Comparison of ENCODE assay signal across 15 cellular contexts in genomic region chr18:379665-380356, GRCh38.
DNase-seq lines count a peak whose midpoint lies in the region; TF ChIP-seq lines count a peak whose summit lies in the region.
"Had no signal": no experiment of that assay in that cellular context is flagged by ENCODE, and none has a peak within 500 bp of the region (broad histone marks: within the 10 kb centered on the region; RNA-seq: fewer than 3 reads in every experiment).

No MANE protein-coding gene starts in this region.

- no peaks in the 10 kb centered on the region for H3K27me3 ChIP-seq in BLaER1

- peak overlapping the region; percentile 6 to 22 (median 9) for H3K4me3 Mint-ChIP-seq in nephron
- H3K4me3 Mint-ChIP-seq: activated naive CD8-positive, alpha-beta T cell treated with anti-CD3 and anti-CD28 coated beads, Interleukin-2, amount 10 ng/mL, durations not matched to agents 7 days and 5 days; natural killer cell had no signal

- H3K36me3 ChIP-seq in BLaER1, result no peaks in the 10 kb centered on the region

- peaks cover 62% of the 10 kb centered on the region for H3K4me1 Mint-ChIP-seq in nephron

- H3K27ac ChIP-seq in BLaER1 (peak overlapping the region; percentile 29; the same call in 1 of the 2 replicates), RWPE1 (no peak overlapping the region)
- H3K27ac ChIP-seq: VCaP had no signal

- DNase-seq in NOMO-1 (lab: John Stamatoyannopoulos, UW; ENCODE audit: unreplicated experiment in 2 of 2) (peak; percentile 90 to 95), fibroblast of pulmonary artery (ENCODE audit: low read depth) (peak; percentile 61), NCI-H1105 (lab: John Stamatoyannopoulos, UW) (no peak), NCI-H146 treated with DMSO at 0.1 percent for 48 hours (lab: John Stamatoyannopoulos, UW; ENCODE audit: unreplicated experiment) (no peak), RWPE1 (ENCODE audit: low spot score) (no peak), DMS 273 (lab: John Stamatoyannopoulos, UW; ENCODE audit: unreplicated experiment) (no peak)
- DNase-seq: activated naive CD8-positive, alpha-beta T cell treated with anti-CD3 and anti-CD28 coated beads, Interleukin-2, amount 10 ng/mL, durations not matched to agents 7 days and 5 days; cerebellar nuclear complex; GOT3; natural killer cell; NCI-H1930; NCI-H774 had no signal

- no peak for TF ChIP-seq CTCF in fibroblast of pulmonary artery (IDR thresholded peaks at IDR 0.05; ENCODE audit: low read length, missing control alignments)
- no peak for TF ChIP-seq CTCF in nephron (IDR thresholded peaks at IDR 0.05; ENCODE audit: unreplicated experiment in 3 of 3)
- TF ChIP-seq CTCF in RWPE1 (conservative IDR thresholded peaks at IDR 0.05; ENCODE audit: low read depth), result no peak

- no peak overlapping the region for H3K4me3 ChIP-seq in BLaER1
- no peak overlapping the region for H3K4me3 ChIP-seq in fibroblast of pulmonary artery (replicated peaks; ENCODE audit: low read depth, low read length)

- H3K4me2 ChIP-seq in BLaER1, result peak overlapping the region; percentile 86

- no peak overlapping the region for H3K9ac ChIP-seq in BLaER1

- CTCF ChIA-PET in RWPE1 (lab: Yijun Ruan, JAX), result interaction anchor here (0.6 kb wide), 1 partner anchor 41 kb away, joined by 7 read pairs; no protein-coding TSS in a partner anchor

- H3K9me3 Mint-ChIP-seq in nephron, result peaks cover 2% of the 10 kb centered on the region
- H3K9me3 Mint-ChIP-seq: natural killer cell had no signal

- H3K4me1 ChIP-seq in BLaER1, result peaks cover 64% of the 10 kb centered on the region

- POLR2A ChIA-PET in RWPE1 (lab: Yijun Ruan, JAX; ENCODE audit: low non-redundant PET), result no interaction called here

- no peaks in the 10 kb centered on the region for H3K27me3 Mint-ChIP-seq in nephron (ENCODE audit: low read depth)

- H3K9me3 ChIP-seq in BLaER1, result peaks cover 16% of the 10 kb centered on the region

- H4K20me1 ChIP-seq in BLaER1, result no peaks in the 10 kb centered on the region

- peak overlapping the region; percentile 68 to 86 (median 75) for H3K27ac Mint-ChIP-seq in nephron
- H3K27ac Mint-ChIP-seq: activated naive CD8-positive, alpha-beta T cell treated with anti-CD3 and anti-CD28 coated beads, Interleukin-2, amount 10 ng/mL, durations not matched to agents 7 days and 5 days; natural killer cell had no signal

- peaks cover 6% of the 10 kb centered on the region for H3K36me3 Mint-ChIP-seq in nephron (ENCODE audit: low read depth)
- H3K36me3 Mint-ChIP-seq: activated naive CD8-positive, alpha-beta T cell treated with anti-CD3 and anti-CD28 coated beads, Interleukin-2, amount 10 ng/mL, durations not matched to agents 7 days and 5 days; natural killer cell had no signal

Comparison
In these comparisons a context has a peak if more than half of its experiments do, and no peak if none do; other contexts are left out.
1. DNase-seq: peak in NOMO-1 (2 of 2) and fibroblast of pulmonary artery (single experiment); none in NCI-H1105 (single experiment), NCI-H146 treated with DMSO at 0.1 percent for 48 hours (single experiment), RWPE1 (single experiment) and DMS 273 (single experiment).